ENCODE assay signal across 35 cellular contexts in genomic region chr9:108262836-108263235, GRCh38.
"Had no signal": no experiment of that assay in that cellular context is flagged by ENCODE, and none has a peak within 500 bp of the region (broad histone marks: within the 10 kb centered on the region; RNA-seq: fewer than 3 reads in every experiment).

No MANE protein-coding gene starts in this region.

- H3K36me3 ChIP-seq: MG63 had no signal

- H3K27me3 ChIP-seq: MG63 had no signal

- DNase-seq: Karpas-422, Kasumi-1, MG63, MM.1S, MV-4-11, NCI-H1048, NCI-H1092, NCI-H1092 treated with DMSO at 0.1 percent for 48 hours, NCI-H1105, NCI-H1105 treated with DMSO at 0.1 percent for 48 hours, NCI-H1417, NCI-H1417 treated with DMSO at 0.1 percent for 48 hours, NCI-H1436, NCI-H1436 treated with DMSO at 0.1 percent for 48 hours, NCI-H146, NCI-H1694, NCI-H1694 treated with DMSO at 0.1 percent for 48 hours, NCI-H187, NCI-H187 treated with DMSO at 0.1 percent for 48 hours, NCI-H1930, NCI-H2029, NCI-H2029 treated with DMSO at 0.1 percent for 48 hours, NCI-H2081, NCI-H2081 treated with DMSO at 0.1 percent for 48 hours, NCI-H2107, NCI-H2171, NCI-H2171 treated with DMSO at 0.1 percent for 48 hours, NCI-H2227 treated with DMSO at 0.1 percent for 48 hours, NCI-H226, NCI-H345, NCI-H446, NCI-H446 treated with DMSO at 0.1 percent for 48 hours, NCI-H510A, NCI-H510A treated with DMSO at 0.1 percent for 48 hours had no signal

- H3K9me3 ChIP-seq: MG63 had no signal

- H3K27ac ChIP-seq: KMS-11 had no signal

- H3K9ac ChIP-seq: KMS-11 had no signal

- H3K4me2 ChIP-seq: KMS-11 had no signal

- H3K4me3 ChIP-seq: MG63 had no signal
